ENCODE assay signal across 9 cellular contexts in the genomic region with DNA sequence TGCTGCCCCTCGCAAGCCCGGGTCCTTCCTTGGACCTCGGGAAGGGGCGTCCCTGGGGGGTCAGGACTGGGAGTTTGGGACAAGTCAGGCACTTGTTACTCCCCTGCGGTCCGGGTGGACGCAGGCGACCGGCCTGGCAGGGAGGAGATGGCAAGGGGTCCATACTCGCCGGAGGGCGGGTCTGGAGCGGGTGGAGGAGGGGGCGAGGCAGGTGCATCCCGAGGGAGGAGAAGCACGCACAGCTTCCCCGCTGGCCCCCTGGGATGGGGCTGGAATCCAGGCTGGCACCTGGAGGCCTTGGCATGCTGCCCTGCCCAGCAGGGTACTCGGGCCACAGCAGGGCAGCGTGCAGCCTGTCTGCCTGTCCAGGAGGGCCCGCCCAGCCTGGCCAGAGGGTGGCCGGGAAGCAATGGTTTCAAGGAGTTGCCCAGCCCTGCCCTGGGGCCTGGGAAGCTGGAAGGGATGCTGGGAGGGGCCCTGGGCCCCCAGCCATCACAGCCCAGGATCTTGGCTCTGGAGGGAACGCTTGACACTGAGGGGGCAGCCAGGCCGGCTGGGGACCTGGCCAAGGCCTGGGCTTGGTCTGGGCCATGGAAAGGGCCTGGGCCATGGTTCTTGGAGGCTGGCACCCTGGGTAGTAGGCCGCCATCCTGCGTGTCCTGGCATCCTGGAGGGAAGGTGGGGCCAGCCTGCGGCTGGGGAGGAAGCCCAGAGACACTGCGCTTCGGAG. TPM values are rescaled to one million over a fixed set of nuclear protein-coding genes. Genes with fewer than 3 reads are reported as not detected.
DNase-seq lines count a peak whose midpoint lies in the region; ATAC-seq and TF ChIP-seq lines count a peak whose summit lies in the region.
"Had no signal": no experiment of that assay in that cellular context is flagged by ENCODE, and none has a peak within 500 bp of the region (broad histone marks: within the 10 kb centered on the region; RNA-seq: fewer than 3 reads in every experiment).

No MANE protein-coding gene starts in this region.

- peak overlapping the region; percentile 25 for H3K4me3 Mint-ChIP-seq in T-helper 1 cell treated with Interleukin-12 subunit alpha and Interleukin-12 subunit beta and Interleukin-4 antibody, amounts not matched to agents 30 μg/mL and 1 μg/mL, for 36 hours

- no peaks in the 10 kb centered on the region for H3K9me3 ChIP-seq in SK-N-SH

- no peak overlapping the region for H3K27ac Mint-ChIP-seq in T-helper 1 cell treated with Interleukin-12 subunit alpha and Interleukin-12 subunit beta and Interleukin-4 antibody, amounts not matched to agents 30 μg/mL and 1 μg/mL, for 36 hours
- H3K27ac Mint-ChIP-seq: activated naive CD8-positive, alpha-beta T cell treated with anti-CD3 and anti-CD28 coated beads, Interleukin-2, amount 10 ng/mL, durations not matched to agents 7 days and 5 days had no signal

- H3K4me2 ChIP-seq in SK-N-SH = peak overlapping the region; percentile 99

- H3K4me1 ChIP-seq in SK-N-SH (ENCODE audit: control insufficient read depth in 1 of 2, insufficient read depth in 2 of 2, low read depth in 1 of 2, low read length in 1 of 2) = peaks cover 13 to 47% of the 10 kb centered on the region in 2 experiments; a peak in 1 of 4 replicates

- no peak for TF ChIP-seq CTCF in SK-N-SH (IDR thresholded peaks at IDR 0.05)

- H3K9me3 Mint-ChIP-seq in T-helper 1 cell treated with Interleukin-12 subunit alpha and Interleukin-12 subunit beta and Interleukin-4 antibody, amounts not matched to agents 30 μg/mL and 1 μg/mL, for 36 hours = no peaks in the 10 kb centered on the region
- H3K9me3 Mint-ChIP-seq: activated naive CD8-positive, alpha-beta T cell treated with anti-CD3 and anti-CD28 coated beads, Interleukin-2, amount 10 ng/mL, durations not matched to agents 7 days and 5 days had no signal

- H3K27me3 Mint-ChIP-seq in T-helper 1 cell treated with Interleukin-12 subunit alpha and Interleukin-12 subunit beta and Interleukin-4 antibody, amounts not matched to agents 30 μg/mL and 1 μg/mL, for 36 hours (ENCODE audit: low read depth) = peaks cover 17% of the 10 kb centered on the region

- peak overlapping the region; percentile 76 to 81 for H3K4me3 ChIP-seq in SK-N-SH (ENCODE audit: low read depth in 2 of 2, low read length in 1 of 2)

- POLR2A ChIA-PET in SK-N-SH (lab: Yijun Ruan, JAX) = interaction anchor here (1.4 to 1.8 kb wide), 2 partner anchors 23 to 44 kb away, joined by 5 to 10 read pairs; a partner anchor contains a TSS

- WGBS in SK-N-SH (ENCODE audit: low lambda C conversion rate) = 25% methylated on average over 9 of the region's 28 CpGs

- intact Hi-C loops in posterior vena cava (cut with DNase I) = no loop called here

- H4K20me1 ChIP-seq in SK-N-SH (ENCODE audit: insufficient read depth) = peaks cover 54% of the 10 kb centered on the region

- H3K27ac ChIP-seq in SK-N-SH (ENCODE audit: low read depth in 2 of 2, low read length in 1 of 2) = peak overlapping the region; percentile 63 to 78

- H3K36me3 ChIP-seq in SK-N-SH (replicated peaks in 1 of 2; ENCODE audit: control insufficient read depth in 1 of 2, insufficient read depth in 2 of 2, low read length in 1 of 2) = no peaks in the 10 kb centered on the region

- no peak overlapping the region for H2AFZ ChIP-seq in SK-N-SH (ENCODE audit: low read depth)

- H3K9ac ChIP-seq in SK-N-SH = peak overlapping the region; percentile 80

- peaks cover 5% of the 10 kb centered on the region for H3F3A ChIP-seq in SK-N-SH (replicated peaks; ENCODE audit: insufficient read depth)

- no peak for TF ChIP-seq RAD21 in SK-N-SH (IDR thresholded peaks at IDR 0.05; ENCODE audit: low read length)

- CTCF ChIA-PET in SK-N-SH (lab: Yijun Ruan, JAX) = interaction anchor here (0.7 to 3.5 kb wide), 13 partner anchors 11 to 116 kb away, joined by 3 to 22 read pairs (median 9); no protein-coding TSS in a partner anchor

- no peaks in the 10 kb centered on the region for H3K27me3 ChIP-seq in SK-N-SH (ENCODE audit: insufficient read depth)

- DNase-seq in T-helper 1 cell (no peak), SK-N-SH (peak; percentile 74), globus pallidus (ENCODE audit: low spot score) (peak; percentile 74), posterior vena cava (ENCODE audit: low spot score) (peak; percentile 89), MV-4-11 (lab: John Stamatoyannopoulos, UW) (no peak), 8988T (no peak)
- DNase-seq: activated naive CD8-positive, alpha-beta T cell treated with anti-CD3 and anti-CD28 coated beads, Interleukin-2, amount 10 ng/mL, durations not matched to agents 7 days and 5 days had no signal

- no peak for TF ChIP-seq EP300 in SK-N-SH (IDR thresholded peaks at IDR 0.05; ENCODE audit: borderline replicate concordance in 1 of 2, low read depth in 1 of 2, low read length in 1 of 2)

- H3K4me1 Mint-ChIP-seq in T-helper 1 cell treated with Interleukin-12 subunit alpha and Interleukin-12 subunit beta and Interleukin-4 antibody, amounts not matched to agents 30 μg/mL and 1 μg/mL, for 36 hours (ENCODE audit: low read depth) = peaks cover 17% of the 10 kb centered on the region

- peaks cover 3% of the 10 kb centered on the region for H3K36me3 Mint-ChIP-seq in T-helper 1 cell treated with Interleukin-12 subunit alpha and Interleukin-12 subunit beta and Interleukin-4 antibody, amounts not matched to agents 30 μg/mL and 1 μg/mL, for 36 hours (ENCODE audit: low read depth)

- peaks cover 62% of the 10 kb centered on the region for H3K79me2 ChIP-seq in SK-N-SH (ENCODE audit: insufficient read depth)

- no peaks in the 10 kb centered on the region for H3K9me2 ChIP-seq in SK-N-SH

- no peak for ATAC-seq in GM21529 (IDR thresholded peaks at IDR 0.05; ENCODE audit: unreplicated experiment)

TF ChIP-seq in SK-N-SH, 30 proteins besides CTCF, POLR2A, EP300 and RAD21:
- TF ChIP-seq, protein P1, sequence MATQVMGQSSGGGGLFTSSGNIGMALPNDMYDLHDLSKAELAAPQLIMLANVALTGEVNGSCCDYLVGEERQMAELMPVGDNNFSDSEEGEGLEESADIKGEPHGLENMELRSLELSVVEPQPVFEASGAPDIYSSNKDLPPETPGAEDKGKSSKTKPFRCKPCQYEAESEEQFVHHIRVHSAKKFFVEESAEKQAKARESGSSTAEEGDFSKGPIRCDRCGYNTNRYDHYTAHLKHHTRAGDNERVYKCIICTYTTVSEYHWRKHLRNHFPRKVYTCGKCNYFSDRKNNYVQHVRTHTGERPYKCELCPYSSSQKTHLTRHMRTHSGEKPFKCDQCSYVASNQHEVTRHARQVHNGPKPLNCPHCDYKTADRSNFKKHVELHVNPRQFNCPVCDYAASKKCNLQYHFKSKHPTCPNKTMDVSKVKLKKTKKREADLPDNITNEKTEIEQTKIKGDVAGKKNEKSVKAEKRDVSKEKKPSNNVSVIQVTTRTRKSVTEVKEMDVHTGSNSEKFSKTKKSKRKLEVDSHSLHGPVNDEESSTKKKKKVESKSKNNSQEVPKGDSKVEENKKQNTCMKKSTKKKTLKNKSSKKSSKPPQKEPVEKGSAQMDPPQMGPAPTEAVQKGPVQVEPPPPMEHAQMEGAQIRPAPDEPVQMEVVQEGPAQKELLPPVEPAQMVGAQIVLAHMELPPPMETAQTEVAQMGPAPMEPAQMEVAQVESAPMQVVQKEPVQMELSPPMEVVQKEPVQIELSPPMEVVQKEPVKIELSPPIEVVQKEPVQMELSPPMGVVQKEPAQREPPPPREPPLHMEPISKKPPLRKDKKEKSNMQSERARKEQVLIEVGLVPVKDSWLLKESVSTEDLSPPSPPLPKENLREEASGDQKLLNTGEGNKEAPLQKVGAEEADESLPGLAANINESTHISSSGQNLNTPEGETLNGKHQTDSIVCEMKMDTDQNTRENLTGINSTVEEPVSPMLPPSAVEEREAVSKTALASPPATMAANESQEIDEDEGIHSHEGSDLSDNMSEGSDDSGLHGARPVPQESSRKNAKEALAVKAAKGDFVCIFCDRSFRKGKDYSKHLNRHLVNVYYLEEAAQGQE (IDR thresholded peaks at IDR 0.05; ENCODE audit: low read depth, low read length) = no peak
- peak; percentile 68 for TF ChIP-seq MXI1 (IDR thresholded peaks at IDR 0.05; ENCODE audit: low read depth, low read length)

RNA-seq across cellular contexts. Expression of a gene that starts 1.0 kb away (rescaled TPM):
- polyA plus RNA-seq in SK-N-SH (2012; rRNA removed) = 3.3 and 6.5 TPM in 2 replicates
- 3.5 and 5.8 TPM in 2 replicates for polyA plus RNA-seq in SK-N-SH (2012; cell fraction: cytosol; rRNA removed)
- polyA plus RNA-seq in SK-N-SH (2012; cell fraction: nucleus; rRNA removed) = 18.3 and 22.6 TPM in 2 replicates
- total RNA-seq in posterior vena cava = 10 to 100 TPM; 35.6 to 49.0 TPM

RNA-seq across cellular contexts. Expression of a gene that starts 34.2 kb away (rescaled TPM):
- polyA plus RNA-seq in SK-N-SH (2012; rRNA removed) = 96.3 and 96.4 TPM in 2 replicates
- polyA plus RNA-seq in SK-N-SH (2012; cell fraction: cytosol; rRNA removed) = 52.4 and 75.8 TPM in 2 replicates
- 95.5 and 121 TPM in 2 replicates for polyA plus RNA-seq in SK-N-SH (2012; cell fraction: nucleus; rRNA removed)
- 10 to 100 TPM; 25.3 to 28.8 TPM for total RNA-seq in posterior vena cava

RNA-seq across cellular contexts. Expression of a gene that starts 44.1 kb away (rescaled TPM):
- polyA plus RNA-seq in SK-N-SH (2012; rRNA removed) = 8.8 and 13.1 TPM in 2 replicates
- polyA plus RNA-seq in SK-N-SH (2012; cell fraction: cytosol; rRNA removed) = 5.4 and 7.4 TPM in 2 replicates
- polyA plus RNA-seq in SK-N-SH (2012; cell fraction: nucleus; rRNA removed) = 13.6 and 21.0 TPM in 2 replicates
- total RNA-seq in posterior vena cava = 1 to 10 TPM; 4.0 to 5.4 TPM

RNA-seq across cellular contexts. Expression of a gene that starts 54.8 kb away (rescaled TPM):
- 11.4 and 37.4 TPM in 2 replicates for polyA plus RNA-seq in SK-N-SH (2012; rRNA removed)
- polyA plus RNA-seq in SK-N-SH (2012; cell fraction: cytosol; rRNA removed) = 14.5 and 28.9 TPM in 2 replicates
- polyA plus RNA-seq in SK-N-SH (2012; cell fraction: nucleus; rRNA removed) = 42.9 and 52.9 TPM in 2 replicates
- 10 to 100 TPM; 67.1 to 89.3 TPM for total RNA-seq in posterior vena cava

Comparison
In these comparisons a context has a peak if more than half of its experiments do, and no peak if none do; other contexts are left out.
1. DNase-seq: peak in SK-N-SH (single experiment), globus pallidus (single experiment) and posterior vena cava (single experiment); none in T-helper 1 cell (0 of 5), MV-4-11 (single experiment) and 8988T (single experiment).